Comparison of ENCODE assay signal across 25 cellular contexts in the genomic region with DNA sequence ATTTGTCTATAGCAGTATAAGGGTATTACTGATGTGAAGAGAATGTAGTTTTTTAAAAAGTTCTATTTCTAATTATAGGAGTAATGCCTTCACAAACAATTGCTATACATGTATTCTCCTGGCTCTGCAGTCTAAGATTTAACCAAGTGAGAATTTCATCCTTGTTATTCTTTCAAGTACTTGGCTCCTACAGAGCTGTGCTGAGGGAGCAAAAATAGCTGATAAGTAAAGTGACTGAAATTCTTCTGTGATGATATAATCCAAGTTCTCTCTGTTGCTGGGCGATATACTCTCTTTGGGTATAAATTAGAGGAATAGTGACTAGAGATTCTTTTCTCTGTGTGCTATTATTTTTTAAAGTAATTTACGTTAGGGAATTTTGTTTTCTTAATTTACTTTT.
DNase-seq lines count a peak whose midpoint lies in the region; FAIRE-seq and TF ChIP-seq lines count a peak whose summit lies in the region.
"Had no signal": no experiment of that assay in that cellular context is flagged by ENCODE, and none has a peak within 500 bp of the region (broad histone marks: within the 10 kb centered on the region; RNA-seq: fewer than 3 reads in every experiment).

No MANE protein-coding gene starts in this region.

- no peaks in the 10 kb centered on the region for H4K20me1 ChIP-seq in astrocyte (ENCODE audit: insufficient read depth, low read length)

- H3K79me1 ChIP-seq in mesendoderm (ENCODE audit: low read length), result no peaks in the 10 kb centered on the region

- no peaks in the 10 kb centered on the region for H3K36me3 Mint-ChIP-seq in astrocyte (ENCODE audit: low read depth, unreplicated experiment)
- H3K36me3 Mint-ChIP-seq: activated naive CD4-positive, alpha-beta T cell treated with anti-CD3 and anti-CD28 coated beads, Interleukin-2, amount 50 U/mL, for 72 hours had no signal

- H3K4me3 ChIP-seq in astrocyte (ENCODE audit: insufficient read depth, low read depth, low read length) (no peak overlapping the region), fibroblast of villous mesenchyme (ENCODE audit: low read depth, low read length) (no peak overlapping the region), mesendoderm (ENCODE audit: low read length) (no peak overlapping the region)
- H3K4me3 ChIP-seq: body of pancreas, coronary artery, upper lobe of left lung had no signal

- H3K27ac Mint-ChIP-seq in astrocyte (ENCODE audit: unreplicated experiment), result no peak overlapping the region
- H3K27ac Mint-ChIP-seq: activated naive CD4-positive, alpha-beta T cell treated with anti-CD3 and anti-CD28 coated beads, Interleukin-2, amount 50 U/mL, for 72 hours; activated T-cell treated with anti-CD3 and anti-CD28 coated beads, Interleukin-2, amount 50 U/mL, for 72 hours; effector memory CD8-positive, alpha-beta T cell had no signal

- H3K4me1 ChIP-seq in astrocyte (ENCODE audit: insufficient read depth, low read length), result peaks cover 4% of the 10 kb centered on the region
- H3K4me1 ChIP-seq in mesendoderm (ENCODE audit: control insufficient read depth, low read depth, low read length), result no peaks in the 10 kb centered on the region
- H3K4me1 ChIP-seq: body of pancreas, upper lobe of left lung had no signal

- no peak overlapping the region for H2BK120ac ChIP-seq in mesendoderm (ENCODE audit: low read depth, low read length)

- H3K9ac ChIP-seq in astrocyte (ENCODE audit: low read length) (no peak overlapping the region), mesendoderm (ENCODE audit: low read length) (no peak overlapping the region)
- H3K9ac ChIP-seq: SK-N-SH had no signal

- H3K4me3 Mint-ChIP-seq in astrocyte (ENCODE audit: unreplicated experiment), result no peak overlapping the region
- H3K4me3 Mint-ChIP-seq: activated T-cell treated with anti-CD3 and anti-CD28 coated beads, Interleukin-2, amount 50 U/mL, for 72 hours; effector memory CD8-positive, alpha-beta T cell had no signal

- no peak overlapping the region for H4K8ac ChIP-seq in mesendoderm (ENCODE audit: low read depth, low read length)

- no peaks in the 10 kb centered on the region for H3K9me3 ChIP-seq in astrocyte (ENCODE audit: insufficient read depth, low read depth, low read length)
- H3K9me3 ChIP-seq: body of pancreas, SK-N-SH, upper lobe of left lung had no signal

- no peak overlapping the region for H2AFZ ChIP-seq in astrocyte (ENCODE audit: low read depth, low read length)

- H2BK5ac ChIP-seq in mesendoderm (ENCODE audit: low read length), result no peak overlapping the region

- no peaks in the 10 kb centered on the region for H3K27me3 ChIP-seq in astrocyte (ENCODE audit: insufficient read depth, low read length)
- no peaks in the 10 kb centered on the region for H3K27me3 ChIP-seq in mesendoderm (ENCODE audit: insufficient read depth, low read length, poor library complexity)
- H3K27me3 ChIP-seq: body of pancreas, upper lobe of left lung had no signal

- H4K5ac ChIP-seq in mesendoderm (ENCODE audit: low read length), result no peak overlapping the region

- H3K79me2 ChIP-seq in astrocyte (ENCODE audit: insufficient read depth, low read length) (no peaks in the 10 kb centered on the region), mesendoderm (ENCODE audit: control insufficient read depth, insufficient read depth, low read length) (no peaks in the 10 kb centered on the region)

- no peaks in the 10 kb centered on the region for H3K27me3 Mint-ChIP-seq in astrocyte (ENCODE audit: low read depth, unreplicated experiment)
- H3K27me3 Mint-ChIP-seq: effector memory CD8-positive, alpha-beta T cell had no signal

- H3K9me3 Mint-ChIP-seq in astrocyte (ENCODE audit: unreplicated experiment), result no peaks in the 10 kb centered on the region

- DNase-seq in EH (ENCODE audit: low read depth) (peak; percentile 2), astrocyte (ENCODE audit: low read depth) (peak; percentile 34), fibroblast of villous mesenchyme (ENCODE audit: low read depth) (peak; percentile 10), mesendoderm (peak; percentile 83), COLO668 (lab: John Stamatoyannopoulos, UW; ENCODE audit: unreplicated experiment) (no peak), NCI-H2029 (lab: John Stamatoyannopoulos, UW) (no peak), NCI-H146 treated with DMSO at 0.1 percent for 48 hours (lab: John Stamatoyannopoulos, UW; ENCODE audit: unreplicated experiment) (no peak)
- DNase-seq in stimulated activated CD4-positive, alpha-beta T cell treated with anti-CD3 and anti-CD28 coated beads, Interleukin-4, amount 100 ng/mL, for 4 hours, result no peak
- DNase-seq: activated CD4-positive, alpha-beta T cell treated with anti-CD3 and anti-CD28 coated beads for 4 hours; activated T-cell treated with anti-CD3 and anti-CD28 coated beads, Interleukin-2, amount 50 U/mL, for 72 hours; body of pancreas; effector memory CD8-positive, alpha-beta T cell; glutamatergic neuron; Kasumi-1; NCI-H1694 treated with DMSO at 0.1 percent for 48 hours; occipital lobe; SK-N-SH; small intestine; stimulated activated CD4-positive, alpha-beta T cell treated with anti-CD3 and anti-CD28 coated beads, Interleukin-2, amount 100 ng/mL, for 24 hours; upper lobe of left lung had no signal

- no peak overlapping the region for H3K56ac ChIP-seq in mesendoderm (ENCODE audit: low read length)

- H3K23ac ChIP-seq in mesendoderm (ENCODE audit: low read length), result no peak overlapping the region

- H2BK15ac ChIP-seq in mesendoderm (replicated peaks; ENCODE audit: low read depth), result no peak overlapping the region

- H3K36me3 ChIP-seq in astrocyte (ENCODE audit: insufficient read depth, low read length), result no peaks in the 10 kb centered on the region
- H3K36me3 ChIP-seq in mesendoderm (ENCODE audit: control insufficient read depth, insufficient read depth, low read length), result no peaks in the 10 kb centered on the region
- H3K36me3 ChIP-seq: upper lobe of left lung had no signal

- no peak overlapping the region for H3K27ac ChIP-seq in astrocyte (ENCODE audit: low read depth, low read length)
- no peak overlapping the region for H3K27ac ChIP-seq in mesendoderm (ENCODE audit: low read depth, low read length)
- H3K27ac ChIP-seq: body of pancreas, RWPE1, upper lobe of left lung had no signal

- FAIRE-seq in astrocyte (lab: Jason Lieb, UNC), result no peak
- FAIRE-seq: GM12891, H1, small intestine had no signal

- no peak overlapping the region for H3K4me2 ChIP-seq in astrocyte (ENCODE audit: low read length)
- H3K4me2 ChIP-seq in mesendoderm (ENCODE audit: low read length), result no peak overlapping the region
- H3K4me2 ChIP-seq: SK-N-SH had no signal

- TF ChIP-seq CTCF in astrocyte (IDR thresholded peaks at IDR 0.05; ENCODE audit: insufficient read depth, low read depth, low read length) (no peak), fibroblast of villous mesenchyme (IDR thresholded peaks at IDR 0.05; ENCODE audit: insufficient read depth, low read depth, low read length) (no peak)

- H2AK5ac ChIP-seq in mesendoderm (ENCODE audit: low read length), result no peak overlapping the region

- no CpG with 5 or more reads among the region's 2 CpGs for WGBS in mesendoderm (ENCODE audit: extremely low coverage, insufficient coverage, low lambda C conversion rate)

- H3K4me1 Mint-ChIP-seq in astrocyte (ENCODE audit: low read depth, unreplicated experiment), result peaks cover 5% of the 10 kb centered on the region

- no peak overlapping the region for H3K18ac ChIP-seq in mesendoderm (ENCODE audit: low read length)

- no peak overlapping the region for H3K4ac ChIP-seq in mesendoderm (ENCODE audit: low read depth, low read length)

Comparison
In these comparisons a context has a peak if more than half of its experiments do, and no peak if none do; other contexts are left out.
1. DNase-seq: peak in EH (single experiment), astrocyte (single experiment), fibroblast of villous mesenchyme (single experiment) and mesendoderm (single experiment); none in COLO668 (single experiment), NCI-H2029 (single experiment), NCI-H146 treated with DMSO at 0.1 percent for 48 hours (single experiment) and stimulated activated CD4-positive, alpha-beta T cell treated with anti-CD3 and anti-CD28 coated beads, Interleukin-4, amount 100 ng/mL, for 4 hours (0 of 2).